8 cellular contexts compared by ENCODE assay signal in genomic region chrX:27186671-27187070, GRCh38.
A peak's percentile ranks its signal among the peaks of the same experiment; 100 is the strongest.
DNase-seq lines count a peak whose midpoint lies in the region; ATAC-seq and TF ChIP-seq lines count a peak whose summit lies in the region.

No MANE protein-coding gene starts in this region.

- H3K4me3 Mint-ChIP-seq in natural killer cell (no peak overlapping the region), mesothelial cell of epicardium (no peak overlapping the region)
- no peak overlapping the region for H3K4me3 Mint-ChIP-seq in natural killer cell treated with Interleukin-12 subunit alpha and Interleukin-12 subunit beta and Interleukin-15 and Interleukin-18, amount 100 ng/mL, for 72 hours

- H3K4me1 Mint-ChIP-seq in natural killer cell = no peaks in the 10 kb centered on the region
- no peaks in the 10 kb centered on the region for H3K4me1 Mint-ChIP-seq in natural killer cell treated with Interleukin-12 subunit alpha and Interleukin-12 subunit beta and Interleukin-15 and Interleukin-18, amount 100 ng/mL, for 72 hours (ENCODE audit: low read depth in 2 of 2)
- no peaks in the 10 kb centered on the region for H3K4me1 Mint-ChIP-seq in mesothelial cell of epicardium

- intact Hi-C loops in natural killer cell (cut with micrococcal nuclease) = no loop called here
- intact Hi-C loops in breast epithelium (cut with DNase I; ENCODE audit: low total_unique reads) = no loop called here
- intact Hi-C loops in ovary (cut with DNase I) = no loop called here

- H3K27me3 Mint-ChIP-seq in natural killer cell (ENCODE audit: low read depth in 2 of 2) = no peaks in the 10 kb centered on the region
- no peaks in the 10 kb centered on the region for H3K27me3 Mint-ChIP-seq in natural killer cell treated with Interleukin-12 subunit alpha and Interleukin-12 subunit beta and Interleukin-15 and Interleukin-18, amount 100 ng/mL, for 72 hours
- no peaks in the 10 kb centered on the region for H3K27me3 Mint-ChIP-seq in mesothelial cell of epicardium (ENCODE audit: low read depth)

- H3K4me3 ChIP-seq in breast epithelium (no peak overlapping the region), ovary (no peak overlapping the region)

- H3K9me3 Mint-ChIP-seq in natural killer cell (no peaks in the 10 kb centered on the region), mesothelial cell of epicardium (peaks cover 33% of the 10 kb centered on the region)
- no peaks in the 10 kb centered on the region for H3K9me3 Mint-ChIP-seq in natural killer cell treated with Interleukin-12 subunit alpha and Interleukin-12 subunit beta and Interleukin-15 and Interleukin-18, amount 100 ng/mL, for 72 hours

- H3K4me1 ChIP-seq in breast epithelium (no peaks in the 10 kb centered on the region), ovary (ENCODE audit: insufficient read depth) (no peaks in the 10 kb centered on the region)

- peak; percentile 52 for TF ChIP-seq CTCF in natural killer cell (IDR thresholded peaks at IDR 0.05)
- peak; percentile 17 to 54 (median 17) for TF ChIP-seq CTCF in breast epithelium (IDR thresholded peaks at IDR 0.05)
- peak; percentile 94 for TF ChIP-seq CTCF in mesothelial cell of epicardium (IDR thresholded peaks at IDR 0.05; ENCODE audit: unreplicated experiment)
- peak in 1 of 3 donors; percentile 23 for TF ChIP-seq CTCF in ovary (IDR thresholded peaks at IDR 0.05)

- H3K27ac Mint-ChIP-seq in natural killer cell = peak overlapping the region in 1 of 2 donors; percentile 26
- no peak overlapping the region for H3K27ac Mint-ChIP-seq in natural killer cell treated with Interleukin-12 subunit alpha and Interleukin-12 subunit beta and Interleukin-15 and Interleukin-18, amount 100 ng/mL, for 72 hours
- H3K27ac Mint-ChIP-seq in mesothelial cell of epicardium = no peak overlapping the region

- ATAC-seq in natural killer cell = peak in 1 of 3 donors; percentile 60
- ATAC-seq in natural killer cell treated with Interleukin-12 subunit alpha and Interleukin-12 subunit beta and Interleukin-15 and Interleukin-18, amount 100 ng/mL, for 72 hours = no peak
- ATAC-seq in HG03025 (IDR thresholded peaks at IDR 0.05; ENCODE audit: low FRiP score, unreplicated experiment) = peak; percentile 66
- no peak for ATAC-seq in GM19455 (IDR thresholded peaks at IDR 0.05; ENCODE audit: unreplicated experiment)

- DNase-seq in natural killer cell = no peak
- no peak for DNase-seq in natural killer cell treated with Interleukin-12 subunit alpha and Interleukin-12 subunit beta and Interleukin-15 and Interleukin-18, amount 100 ng/mL, for 72 hours (ENCODE audit: low spot score)
- DNase-seq in NOMO-1 treated with dmso at 0.1 percent for 144 hours (lab: John Stamatoyannopoulos, UW; ENCODE audit: unreplicated experiment) = peak; percentile 7
- no peak for DNase-seq in breast epithelium (ENCODE audit: low spot score in 2 of 2)
- DNase-seq in mesothelial cell of epicardium (ENCODE audit: low spot score in 2 of 2, unreplicated experiment in 2 of 2) = no peak
- DNase-seq in ovary = no peak

- H3K36me3 Mint-ChIP-seq in natural killer cell = no peaks in the 10 kb centered on the region
- no peaks in the 10 kb centered on the region for H3K36me3 Mint-ChIP-seq in natural killer cell treated with Interleukin-12 subunit alpha and Interleukin-12 subunit beta and Interleukin-15 and Interleukin-18, amount 100 ng/mL, for 72 hours
- H3K36me3 Mint-ChIP-seq in mesothelial cell of epicardium = peaks cover 4% of the 10 kb centered on the region

- 25 to 26% (median 25%) methylated on average over 5 of the region's 5 CpGs for WGBS in ovary, 3 donors

- TF ChIP-seq EP300 in ovary (IDR thresholded peaks at IDR 0.05) = no peak

- TF ChIP-seq POLR2A in breast epithelium (IDR thresholded peaks at IDR 0.05) = no peak
- TF ChIP-seq POLR2A in ovary (IDR thresholded peaks at IDR 0.05) = no peak

- H3K36me3 ChIP-seq in breast epithelium (no peaks in the 10 kb centered on the region), ovary (no peaks in the 10 kb centered on the region)

- H3K27me3 ChIP-seq in breast epithelium (peaks cover 0 to 14% of the 10 kb centered on the region in 2 donors), ovary (no peaks in the 10 kb centered on the region)

- no peaks in the 10 kb centered on the region for H3K9me3 ChIP-seq in breast epithelium
- H3K9me3 ChIP-seq in ovary = no peaks in the 10 kb centered on the region

- H3K27ac ChIP-seq in breast epithelium = no peak overlapping the region
- H3K27ac ChIP-seq in ovary = no peak overlapping the region
